ENCODE assay signal across 23 cellular contexts in genomic region chr10:132009575-132009974, GRCh38.
"Had no signal": no experiment of that assay in that cellular context is flagged by ENCODE, and none has a peak within 500 bp of the region (broad histone marks: within the 10 kb centered on the region; RNA-seq: fewer than 3 reads in every experiment).

No MANE protein-coding gene starts in this region.

- ATAC-seq: HepG2 had no signal

- H3K4me3 ChIP-seq: MG63 had no signal

- H3K9ac ChIP-seq: SK-N-SH had no signal

- DNase-seq: IMR-90, Karpas-422, KG1, MG63, NCI-H1092, NCI-H1105 treated with DMSO at 0.1 percent for 48 hours, NCI-H1417 treated with DMSO at 0.1 percent for 48 hours, NCI-H187, NCI-H2029, NCI-H2081 treated with DMSO at 0.1 percent for 48 hours, NCI-H2171, NCI-H226, NCI-H446, NCI-H510A, NCI-H524 treated with DMSO at 0.1 percent for 48 hours, NCI-H69, NCI-H774, Right ventricle myocardium superior, RPMI8226, SK-N-SH, SW 1271 had no signal

- H3K4me2 ChIP-seq: SK-N-SH had no signal

- H3K9me3 ChIP-seq: SK-N-SH had no signal

- H3K27ac ChIP-seq: HL-60 had no signal

- H3K36me3 ChIP-seq: MG63 had no signal
